Comparison of ENCODE assay signal across 29 cellular contexts in the genomic region with DNA sequence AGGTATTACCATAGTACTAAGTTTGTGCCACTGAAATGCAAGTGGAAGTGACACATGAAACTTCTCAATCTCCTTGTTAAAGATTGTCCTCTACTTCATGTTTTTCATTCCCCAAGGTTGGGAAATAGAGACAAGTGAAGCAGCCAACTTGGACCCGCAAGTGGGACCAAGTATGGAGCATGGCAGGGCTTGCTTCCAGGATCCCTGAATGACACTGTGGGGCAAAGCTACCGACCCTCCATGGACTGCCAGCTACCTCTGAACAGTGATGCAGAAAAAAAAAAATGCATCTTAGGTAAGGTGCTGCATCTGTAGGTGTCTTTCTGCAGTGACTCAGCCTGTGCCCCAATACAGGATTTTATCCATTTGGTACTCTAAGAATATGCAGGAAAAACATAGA.
"Had no signal": no experiment of that assay in that cellular context is flagged by ENCODE, and none has a peak within 500 bp of the region (broad histone marks: within the 10 kb centered on the region; RNA-seq: fewer than 3 reads in every experiment).

No MANE protein-coding gene starts in this region.

- H3K36me3 Mint-ChIP-seq: activated naive CD4-positive, alpha-beta T cell treated with anti-CD3 and anti-CD28 coated beads, Interleukin-2, amount 10 ng/mL, durations not matched to agents 7 days and 5 days; activated naive CD8-positive, alpha-beta T cell; brain had no signal

- H3K4me1 Mint-ChIP-seq: activated naive CD4-positive, alpha-beta T cell treated with anti-CD3 and anti-CD28 coated beads, Interleukin-2, amount 10 ng/mL, durations not matched to agents 7 days and 5 days; activated naive CD8-positive, alpha-beta T cell treated with anti-CD3 and anti-CD28 coated beads, Interleukin-2, amount 50 U/mL, for 24 hours had no signal

- DNase-seq: activated CD4-positive, alpha-beta memory T cell treated with anti-CD3 and anti-CD28 coated beads, Interleukin-2, amount 10 ng/mL, durations not matched to agents 7 days and 5 days; activated CD4-positive, alpha-beta T cell treated with anti-CD3 and anti-CD28 coated beads for 1 hour; activated CD4-positive, alpha-beta T cell treated with anti-CD3 and anti-CD28 coated beads for 48 hours; activated CD4-positive, CD25-positive, alpha-beta regulatory T cell; activated CD8-positive, alpha-beta memory T cell treated with anti-CD3 and anti-CD28 coated beads for 24 hours; activated CD8-positive, alpha-beta memory T cell treated with anti-CD3 and anti-CD28 coated beads, Interleukin-2, amount 10 ng/mL, durations not matched to agents 7 days and 5 days; activated CD8-positive, alpha-beta memory T cell treated with anti-CD3 and anti-CD28 coated beads, Interleukin-2, amount 50 U/mL, for 48 hours; activated effector memory CD4-positive, alpha-beta T cell treated with Interleukin-2 at 50 U/mL for 16 hours; activated naive CD4-positive, alpha-beta T cell treated with anti-CD3 and anti-CD28 coated beads, Interleukin-2, amount 10 ng/mL, durations not matched to agents 7 days and 5 days; activated naive CD8-positive, alpha-beta T cell treated with anti-CD3 and anti-CD28 coated beads, Interleukin-2, amount 50 U/mL, for 24 hours; activated T-cell treated with anti-CD3 and anti-CD28 coated beads, Interleukin-2, amount 50 U/mL, for 48 hours; anterior cingulate cortex; central memory CD4-positive, alpha-beta T cell; NCI-H1105; NCI-H1417 treated with DMSO at 0.1 percent for 48 hours; NCI-H1694; NCI-H1930; NCI-H2081 treated with DMSO at 0.1 percent for 48 hours; NCI-H345; NCI-H524 treated with DMSO at 0.1 percent for 48 hours; SW 1271; T-helper 1 cell; T-helper 2 cell; T-helper 9 cell; WERI-Rb-1 had no signal

- H3K27ac ChIP-seq: WERI-Rb-1 had no signal

- H3K36me3 ChIP-seq: WERI-Rb-1 had no signal

- H3K9me3 Mint-ChIP-seq: activated CD4-positive, alpha-beta memory T cell treated with anti-CD3 and anti-CD28 coated beads, Interleukin-2, amount 10 ng/mL, durations not matched to agents 7 days and 5 days; activated naive CD4-positive, alpha-beta T cell treated with anti-CD3 and anti-CD28 coated beads, Interleukin-2, amount 10 ng/mL, durations not matched to agents 7 days and 5 days; activated naive CD8-positive, alpha-beta T cell treated with anti-CD3 and anti-CD28 coated beads, Interleukin-2, amount 50 U/mL, for 24 hours; brain had no signal

- H3K4me3 Mint-ChIP-seq: activated CD4-positive, alpha-beta memory T cell treated with anti-CD3 and anti-CD28 coated beads, Interleukin-2, amount 10 ng/mL, durations not matched to agents 7 days and 5 days; activated CD8-positive, alpha-beta memory T cell treated with anti-CD3 and anti-CD28 coated beads, Interleukin-2, amount 10 ng/mL, durations not matched to agents 7 days and 5 days; activated naive CD4-positive, alpha-beta T cell treated with anti-CD3 and anti-CD28 coated beads, Interleukin-2, amount 10 ng/mL, durations not matched to agents 7 days and 5 days; activated naive CD8-positive, alpha-beta T cell; activated naive CD8-positive, alpha-beta T cell treated with anti-CD3 and anti-CD28 coated beads, Interleukin-2, amount 50 U/mL, for 24 hours; brain had no signal

- H3K27me3 Mint-ChIP-seq: activated CD8-positive, alpha-beta memory T cell treated with anti-CD3 and anti-CD28 coated beads, Interleukin-2, amount 10 ng/mL, durations not matched to agents 7 days and 5 days; brain had no signal

- H3K27ac Mint-ChIP-seq: activated CD4-positive, alpha-beta memory T cell treated with anti-CD3 and anti-CD28 coated beads, Interleukin-2, amount 10 ng/mL, durations not matched to agents 7 days and 5 days; activated CD8-positive, alpha-beta memory T cell treated with anti-CD3 and anti-CD28 coated beads, Interleukin-2, amount 10 ng/mL, durations not matched to agents 7 days and 5 days; activated naive CD4-positive, alpha-beta T cell treated with anti-CD3 and anti-CD28 coated beads, Interleukin-2, amount 10 ng/mL, durations not matched to agents 7 days and 5 days; activated naive CD8-positive, alpha-beta T cell; activated naive CD8-positive, alpha-beta T cell treated with anti-CD3 and anti-CD28 coated beads, Interleukin-2, amount 50 U/mL, for 24 hours; brain had no signal

- H3K4me3 ChIP-seq: K562 had no signal

- ATAC-seq: activated CD8-positive, alpha-beta memory T cell treated with anti-CD3 and anti-CD28 coated beads, Interleukin-2, amount 10 ng/mL, durations not matched to agents 7 days and 5 days; activated naive CD8-positive, alpha-beta T cell treated with anti-CD3 and anti-CD28 coated beads, Interleukin-2, amount 50 U/mL, for 24 hours; K562; Panc1 had no signal
